Comparison of ENCODE assay signal across 1 cellular context in the genomic region with DNA sequence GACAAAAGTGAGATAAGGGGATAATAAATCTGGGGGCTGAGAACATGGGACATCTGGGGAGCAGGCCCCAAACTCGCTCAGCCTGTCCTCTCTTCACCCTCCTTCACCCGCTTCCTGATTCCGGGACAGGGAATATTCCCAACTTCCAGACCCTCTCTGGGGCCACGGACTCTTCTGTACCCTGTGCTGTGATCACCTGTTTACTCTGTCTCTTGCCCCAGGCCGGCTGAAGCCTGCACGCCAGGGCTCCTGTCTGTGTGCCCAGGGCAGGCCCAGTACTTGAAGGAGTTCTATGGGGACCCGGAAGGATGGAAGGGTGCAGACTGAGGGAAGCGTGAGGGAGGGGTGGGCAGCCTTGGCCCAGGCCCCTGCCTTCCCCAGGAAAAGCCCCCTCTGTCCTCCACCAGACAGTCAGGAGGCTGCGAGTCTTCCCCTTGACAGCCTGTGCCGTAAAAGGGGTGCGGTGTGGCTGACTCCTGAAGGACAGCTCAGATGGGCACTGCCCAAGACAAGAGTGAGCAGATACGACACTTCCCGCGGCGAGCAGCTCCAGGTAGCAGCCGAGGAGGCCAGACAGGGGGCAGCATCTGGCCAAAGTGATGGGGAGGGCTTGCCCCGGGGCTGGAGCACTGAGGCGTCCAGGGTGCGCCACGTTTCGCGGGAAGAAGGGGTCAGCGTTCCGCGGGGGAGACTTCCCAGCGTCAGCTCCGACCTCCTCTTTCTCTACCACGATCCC.
A peak's percentile ranks its signal among the peaks of the same experiment; 100 is the strongest.
TF ChIP-seq lines count a peak whose summit lies in the region.

No MANE protein-coding gene starts in this region.

TF ChIP-seq in K562, 482 proteins besides CTCF, POLR2A, EP300 and RAD21 (continues in another document):
- TF ChIP-seq JUN (IDR thresholded peaks at IDR 0.05; ENCODE audit: borderline replicate concordance, low read depth, low read length) = no peak; the same call in 1 of the 2 replicates
- 0 out of 2 replicates have a peak, but pooled peaks have one; percentile 95 for TF ChIP-seq JUN (CRISPR knock-in tag; IDR thresholded peaks at IDR 0.05; ENCODE audit: borderline replicate concordance)
- no peak for TF ChIP-seq ETS2 (tag; IDR thresholded peaks at IDR 0.05; ENCODE audit: borderline replicate concordance, poor library complexity, severe bottlenecking)
- TF ChIP-seq HNRNPLL (IDR thresholded peaks at IDR 0.05; ENCODE audit: low read depth, low read length, poor library complexity, severe bottlenecking) = peak; percentile 7
- TF ChIP-seq ARID1B (IDR thresholded peaks at IDR 0.05) = peak; percentile 47; the same call in 1 of the 2 replicates
- TF ChIP-seq MCM3 (IDR thresholded peaks at IDR 0.05) = no peak
- TF ChIP-seq TARDBP (IDR thresholded peaks at IDR 0.05) = peak; percentile 44; the same call in 1 of the 2 replicates
- TF ChIP-seq POLR2G (IDR thresholded peaks at IDR 0.05; ENCODE audit: low read depth, low read length) = 0 out of 2 replicates have a peak, but pooled peaks have one; percentile 77
- peak; percentile 57 for TF ChIP-seq JUND (IDR thresholded peaks at IDR 0.05; ENCODE audit: borderline replicate concordance, low read depth, low read length)
- TF ChIP-seq JUND (tag; IDR thresholded peaks at IDR 0.05; ENCODE audit: borderline replicate concordance, low read depth, low read length) = no peak
- TF ChIP-seq SMAD4 (CRISPR knock-in tag; conservative IDR thresholded peaks at IDR 0.05) = no peak
- TF ChIP-seq CAMTA2 (CRISPR knock-in tag; conservative IDR thresholded peaks at IDR 0.05) = no peak
- peak; percentile 52 for TF ChIP-seq CREM (IDR thresholded peaks at IDR 0.05; ENCODE audit: low read depth)
- TF ChIP-seq CEBPG (CRISPR knock-in tag; IDR thresholded peaks at IDR 0.05) = 0 out of 2 replicates have a peak, but pooled peaks have one; percentile 40
- TF ChIP-seq CEBPG (tag; conservative IDR thresholded peaks at IDR 0.05 in 1 of 2, IDR thresholded peaks at IDR 0.05 in 1 of 2) = no peak
- TF ChIP-seq STAG1 (CRISPR knock-in tag; IDR thresholded peaks at IDR 0.05; ENCODE audit: borderline replicate concordance) = 0 out of 2 replicates have a peak, but pooled peaks have one; percentile 8
- peak; percentile 12; the same call in 1 of the 2 replicates for TF ChIP-seq HCFC1 (IDR thresholded peaks at IDR 0.05; ENCODE audit: low read depth, low read length)
- 0 out of 4 replicates have a peak, but pooled peaks of 1 of the 2 experiments have one; percentile 37 for TF ChIP-seq SIN3A (IDR thresholded peaks at IDR 0.05; ENCODE audit: borderline replicate concordance in 2 of 2, control insufficient read depth in 1 of 2, low read depth in 2 of 2, low read length in 2 of 2)
- TF ChIP-seq MAZ (CRISPR knock-in tag; conservative IDR thresholded peaks at IDR 0.05 in 1 of 2, IDR thresholded peaks at IDR 0.05 in 1 of 2) = peak; percentile 65 to 81; a peak in 3 of 4 replicates
- TF ChIP-seq E2F8 (IDR thresholded peaks at IDR 0.05; ENCODE audit: low read depth, partially characterized antibody) = peak; percentile 78
- TF ChIP-seq TAF1 (IDR thresholded peaks at IDR 0.05; ENCODE audit: control insufficient read depth, extremely low read depth, insufficient read depth, low read length, severe bottlenecking) = peak; percentile 47
- TF ChIP-seq ZEB2 (IDR thresholded peaks at IDR 0.05) = peak; percentile 70
- TF ChIP-seq, protein P1, sequence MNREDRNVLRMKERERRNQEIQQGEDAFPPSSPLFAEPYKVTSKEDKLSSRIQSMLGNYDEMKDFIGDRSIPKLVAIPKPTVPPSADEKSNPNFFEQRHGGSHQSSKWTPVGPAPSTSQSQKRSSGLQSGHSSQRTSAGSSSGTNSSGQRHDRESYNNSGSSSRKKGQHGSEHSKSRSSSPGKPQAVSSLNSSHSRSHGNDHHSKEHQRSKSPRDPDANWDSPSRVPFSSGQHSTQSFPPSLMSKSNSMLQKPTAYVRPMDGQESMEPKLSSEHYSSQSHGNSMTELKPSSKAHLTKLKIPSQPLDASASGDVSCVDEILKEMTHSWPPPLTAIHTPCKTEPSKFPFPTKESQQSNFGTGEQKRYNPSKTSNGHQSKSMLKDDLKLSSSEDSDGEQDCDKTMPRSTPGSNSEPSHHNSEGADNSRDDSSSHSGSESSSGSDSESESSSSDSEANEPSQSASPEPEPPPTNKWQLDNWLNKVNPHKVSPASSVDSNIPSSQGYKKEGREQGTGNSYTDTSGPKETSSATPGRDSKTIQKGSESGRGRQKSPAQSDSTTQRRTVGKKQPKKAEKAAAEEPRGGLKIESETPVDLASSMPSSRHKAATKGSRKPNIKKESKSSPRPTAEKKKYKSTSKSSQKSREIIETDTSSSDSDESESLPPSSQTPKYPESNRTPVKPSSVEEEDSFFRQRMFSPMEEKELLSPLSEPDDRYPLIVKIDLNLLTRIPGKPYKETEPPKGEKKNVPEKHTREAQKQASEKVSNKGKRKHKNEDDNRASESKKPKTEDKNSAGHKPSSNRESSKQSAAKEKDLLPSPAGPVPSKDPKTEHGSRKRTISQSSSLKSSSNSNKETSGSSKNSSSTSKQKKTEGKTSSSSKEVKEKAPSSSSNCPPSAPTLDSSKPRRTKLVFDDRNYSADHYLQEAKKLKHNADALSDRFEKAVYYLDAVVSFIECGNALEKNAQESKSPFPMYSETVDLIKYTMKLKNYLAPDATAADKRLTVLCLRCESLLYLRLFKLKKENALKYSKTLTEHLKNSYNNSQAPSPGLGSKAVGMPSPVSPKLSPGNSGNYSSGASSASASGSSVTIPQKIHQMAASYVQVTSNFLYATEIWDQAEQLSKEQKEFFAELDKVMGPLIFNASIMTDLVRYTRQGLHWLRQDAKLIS (CRISPR knock-in tag; IDR thresholded peaks at IDR 0.05) = 0 out of 2 replicates have a peak, but pooled peaks have one; percentile 18
- peak; percentile 50; the same call in 1 of the 2 replicates for TF ChIP-seq CBX1 (IDR thresholded peaks at IDR 0.05; ENCODE audit: low read depth)
- peak; percentile 45; the same call in 1 of the 2 replicates for TF ChIP-seq ATF7 (IDR thresholded peaks at IDR 0.05)
- peak; percentile 28; the same call in 1 of the 2 replicates for TF ChIP-seq ZNF384 (IDR thresholded peaks at IDR 0.05; ENCODE audit: low read depth, low read length)
- TF ChIP-seq GABPB1 (CRISPR knock-in tag; IDR thresholded peaks at IDR 0.05) = 0 out of 2 replicates have a peak, but pooled peaks have one; percentile 60
- TF ChIP-seq MXD1 (CRISPR knock-in tag; IDR thresholded peaks at IDR 0.05; ENCODE audit: borderline replicate concordance, poor library complexity, severe bottlenecking) = no peak
- 0 out of 2 replicates have a peak, but pooled peaks have one; percentile 47 for TF ChIP-seq HMGXB4 (CRISPR knock-in tag; IDR thresholded peaks at IDR 0.05)
- TF ChIP-seq, protein P2, sequence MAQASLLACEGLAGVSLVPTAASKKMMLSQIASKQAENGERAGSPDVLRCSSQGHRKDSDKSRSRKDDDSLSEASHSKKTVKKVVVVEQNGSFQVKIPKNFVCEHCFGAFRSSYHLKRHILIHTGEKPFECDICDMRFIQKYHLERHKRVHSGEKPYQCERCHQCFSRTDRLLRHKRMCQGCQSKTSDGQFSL (CRISPR knock-in tag; IDR thresholded peaks at IDR 0.05) = peak; percentile 68
- TF ChIP-seq, protein P2 (tag; IDR thresholded peaks at IDR 0.05) = no peak
- TF ChIP-seq TOE1 (IDR thresholded peaks at IDR 0.05; ENCODE audit: borderline replicate concordance) = peak; percentile 69; the same call in 1 of the 2 replicates
- 0 out of 2 replicates have a peak, but pooled peaks have one; percentile 18 for TF ChIP-seq TOE1 (CRISPR knock-in tag; IDR thresholded peaks at IDR 0.05; ENCODE audit: borderline replicate concordance, low read depth)
- TF ChIP-seq BHLHE40 (IDR thresholded peaks at IDR 0.05; ENCODE audit: low read length) = peak; percentile 5; the same call in 1 of the 2 replicates
- TF ChIP-seq SPI1 (IDR thresholded peaks at IDR 0.05; ENCODE audit: borderline replicate concordance, low read depth, low read length) = 0 out of 2 replicates have a peak, but pooled peaks have one; percentile 12
- peak in 1 of 3 experiments; percentile 74 for TF ChIP-seq YY1 (IDR thresholded peaks at IDR 0.05; ENCODE audit: borderline replicate concordance in 1 of 3, control insufficient read depth in 1 of 3, extremely low read depth in 1 of 3, insufficient read depth in 3 of 3, insufficient read length in 1 of 3, insufficient replicate concordance in 2 of 3, low read depth in 1 of 3, low read length in 2 of 3)
- TF ChIP-seq SMARCA4 (IDR thresholded peaks at IDR 0.05) = peak; percentile 38; the same call in 1 of the 2 replicates
- TF ChIP-seq SMC3 (conservative IDR thresholded peaks at IDR 0.05; ENCODE audit: insufficient read depth, low read depth, low read length) = peak; percentile 39
- no peak for TF ChIP-seq ILF3 (IDR thresholded peaks at IDR 0.05; ENCODE audit: borderline replicate concordance)
- TF ChIP-seq, protein P3, sequence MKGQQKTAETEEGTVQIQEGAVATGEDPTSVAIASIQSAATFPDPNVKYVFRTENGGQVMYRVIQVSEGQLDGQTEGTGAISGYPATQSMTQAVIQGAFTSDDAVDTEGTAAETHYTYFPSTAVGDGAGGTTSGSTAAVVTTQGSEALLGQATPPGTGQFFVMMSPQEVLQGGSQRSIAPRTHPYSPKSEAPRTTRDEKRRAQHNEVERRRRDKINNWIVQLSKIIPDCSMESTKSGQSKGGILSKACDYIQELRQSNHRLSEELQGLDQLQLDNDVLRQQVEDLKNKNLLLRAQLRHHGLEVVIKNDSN (CRISPR knock-in tag; IDR thresholded peaks at IDR 0.05) = peak; percentile 62
- TF ChIP-seq ZNF146 (CRISPR knock-in tag; IDR thresholded peaks at IDR 0.05; ENCODE audit: unreplicated experiment) = no peak
- peak; percentile 17 for TF ChIP-seq HMGN3 (IDR thresholded peaks at IDR 0.05; ENCODE audit: borderline replicate concordance, extremely low read depth, insufficient read length, low read depth, low read length)
